ENCODE assay signal across 18 cellular contexts in genomic region chr2:127877136-127877535, GRCh38. TPM values are rescaled to one million over a fixed set of nuclear protein-coding genes. Genes with fewer than 3 reads are reported as not detected.
A peak's percentile ranks its signal among the peaks of the same experiment; 100 is the strongest.
DNase-seq lines count a peak whose midpoint lies in the region; ATAC-seq, FAIRE-seq and TF ChIP-seq lines count a peak whose summit lies in the region.
"Had no signal": no experiment of that assay in that cellular context is flagged by ENCODE, and none has a peak within 500 bp of the region (broad histone marks: within the 10 kb centered on the region; RNA-seq: fewer than 3 reads in every experiment).

No MANE protein-coding gene starts in this region.

- CTCF ChIA-PET in HepG2 (lab: Yijun Ruan, JAX; ENCODE audit: low intra/inter-chr PET ratio, low total read pairs) = no interaction called here

- in situ Hi-C loops in HepG2 (cut with HindIII; ENCODE audit: extremely low pct_ligation_motif_present, low pct_unique_long_range_greater_than_20kb) = no loop called here

- H4K20me1 ChIP-seq in HepG2 (ENCODE audit: insufficient read depth, low read length) = peaks cover 14% of the 10 kb centered on the region; the same call in 1 of the 2 replicates
- peaks cover 26% of the 10 kb centered on the region for H4K20me1 ChIP-seq in Loucy (ENCODE audit: insufficient read depth, low read length, poor library complexity, severe bottlenecking)

- no peak for TF ChIP-seq POLR2A in HepG2 (IDR thresholded peaks at IDR 0.05; ENCODE audit: insufficient read depth in 1 of 2, low read depth in 2 of 2, low read length in 2 of 2)
- no peak for TF ChIP-seq POLR2A in right lobe of liver (IDR thresholded peaks at IDR 0.05)

- H3K36me3 ChIP-seq in HepG2 (replicated peaks in 1 of 2; ENCODE audit: control insufficient read depth in 1 of 2, insufficient read depth in 2 of 2, low read length in 2 of 2) (peaks cover 20 to 59% of the 10 kb centered on the region in 2 experiments), right lobe of liver (peaks cover 0 to 23% (median 1%) of the 10 kb centered on the region in 4 donors), Loucy (ENCODE audit: insufficient read depth, low read length) (peaks cover 23% of the 10 kb centered on the region; the same call in 1 of the 2 replicates), MG63 (peaks cover 47% of the 10 kb centered on the region)

- H3K9ac ChIP-seq in HepG2 (ENCODE audit: insufficient read depth, low read depth, low read length) (no peak overlapping the region), Loucy (ENCODE audit: low read depth, low read length, poor library complexity, severe bottlenecking) (no peak overlapping the region)

- POLR2A ChIA-PET in HepG2 (lab: Yijun Ruan, JAX) = no interaction called here

- H3K27ac ChIP-seq in HepG2 (ENCODE audit: extremely low read length, insufficient read depth, low read length) (no peak overlapping the region), right lobe of liver (no peak overlapping the region)
- H3K27ac ChIP-seq: A549, C4-2B had no signal

- no peaks in the 10 kb centered on the region for H3F3A ChIP-seq in Loucy (ENCODE audit: low read depth)

- intact Hi-C loops in HepG2 (cut with micrococcal nuclease; ENCODE audit: unreplicated experiment) (no loop called here), right lobe of liver (cut with DNase I) (no loop called here)
- intact Hi-C loops in activated T-helper 2 cell treated with anti-CD3 and anti-CD28 coated beads, Interferon-gamma antibody, Interleukin-2, Interleukin-4, amounts not matched to agents 10 μg/mL and 5 μg/mL and 100 μg/mL, durations not matched to agents 14 hours and 24 hours and 36 hours (cut with micrococcal nuclease) = loop anchor here (5.0 kb wide), 1 partner anchor 215 kb away; the partner anchor contains the start of gene UGGT1

- FAIRE-seq in HepG2 (lab: Jason Lieb, UNC) = no peak
- FAIRE-seq: A549, GM12892, GM18507, H1 had no signal

- no peak overlapping the region for H3K4me2 ChIP-seq in HepG2 (ENCODE audit: low read depth, low read length)
- no peak overlapping the region for H3K4me2 ChIP-seq in Loucy (ENCODE audit: low read depth, low read length, poor library complexity, severe bottlenecking)
- H3K4me2 ChIP-seq: A549 had no signal

- no peaks in the 10 kb centered on the region for H3K27me3 ChIP-seq in HepG2 (ENCODE audit: control insufficient read depth in 1 of 2, insufficient read depth in 2 of 2, low read length in 2 of 2)
- H3K27me3 ChIP-seq in right lobe of liver = no peaks in the 10 kb centered on the region
- no peaks in the 10 kb centered on the region for H3K27me3 ChIP-seq in Loucy (ENCODE audit: insufficient read depth, low read length, poor library complexity, severe bottlenecking)
- H3K27me3 ChIP-seq in MG63 = no peaks in the 10 kb centered on the region

- TF ChIP-seq CTCF in HepG2 (CRISPR knock-in tag; IDR thresholded peaks at IDR 0.05) (no peak), right lobe of liver (IDR thresholded peaks at IDR 0.05) (no peak), Loucy (conservative IDR thresholded peaks at IDR 0.05; ENCODE audit: low read length) (peak; percentile 20; the same call in 1 of the 2 replicates)

- H3K4me3 Mint-ChIP-seq in activated T-helper 2 cell treated with anti-CD3 and anti-CD28 coated beads, Interferon-gamma antibody, Interleukin-2, Interleukin-4, amounts not matched to agents 10 μg/mL and 5 μg/mL and 100 μg/mL, durations not matched to agents 14 hours and 24 hours and 36 hours (ENCODE audit: low read depth) = no peak overlapping the region
- H3K4me3 Mint-ChIP-seq: CD8-positive, alpha-beta T cell; H9 had no signal

- H3K4me1 ChIP-seq in HepG2 (ENCODE audit: insufficient read depth, low read length) = peaks cover 28% of the 10 kb centered on the region
- peaks cover 0 to 8% (median 0%) of the 10 kb centered on the region in 4 donors for H3K4me1 ChIP-seq in right lobe of liver
- H3K4me1 ChIP-seq in Loucy (ENCODE audit: insufficient read depth, low read length, poor library complexity, severe bottlenecking) = peaks cover 22% of the 10 kb centered on the region

- TF ChIP-seq EP300 in HepG2 (IDR thresholded peaks at IDR 0.05; ENCODE audit: low read depth in 2 of 2, low read length in 2 of 2) = no peak
- no peak for TF ChIP-seq EP300 in HepG2 (CRISPR knock-in tag; IDR thresholded peaks at IDR 0.05; ENCODE audit: borderline replicate concordance)

- H3K4me3 ChIP-seq in HepG2 (replicated peaks in 1 of 3; ENCODE audit: insufficient read depth in 1 of 3, low read depth in 2 of 3, low read length in 3 of 3) (no peak overlapping the region), right lobe of liver (no peak overlapping the region), Loucy (ENCODE audit: low read length, poor library complexity, severe bottlenecking) (no peak overlapping the region), MG63 (no peak overlapping the region)
- H3K4me3 ChIP-seq: A549 had no signal

- no peak for TF ChIP-seq RAD21 in HepG2 (CRISPR knock-in tag; IDR thresholded peaks at IDR 0.05)

- peaks cover 27% of the 10 kb centered on the region for H3K4me1 Mint-ChIP-seq in activated T-helper 2 cell treated with anti-CD3 and anti-CD28 coated beads, Interferon-gamma antibody, Interleukin-2, Interleukin-4, amounts not matched to agents 10 μg/mL and 5 μg/mL and 100 μg/mL, durations not matched to agents 14 hours and 24 hours and 36 hours (ENCODE audit: low read depth)

- 98% methylated on average over 2 of the region's 2 CpGs for WGBS in HepG2 (ENCODE audit: low lambda C conversion rate)
- WGBS in right lobe of liver (ENCODE audit: insufficient coverage, low coverage, low lambda C conversion rate, missing lambda C conversion rate) = 100% methylated on average over 2 of the region's 2 CpGs

- H3K9me3 ChIP-seq in HepG2 (ENCODE audit: low read length) = no peaks in the 10 kb centered on the region
- no peaks in the 10 kb centered on the region for H3K9me3 ChIP-seq in right lobe of liver
- H3K9me3 ChIP-seq in Loucy (ENCODE audit: insufficient read depth, low read depth, low read length) = no peaks in the 10 kb centered on the region
- no peaks in the 10 kb centered on the region for H3K9me3 ChIP-seq in MG63
- H3K9me3 ChIP-seq: A549 had no signal

- no peak overlapping the region for H2AFZ ChIP-seq in HepG2 (ENCODE audit: low read length)
- no peak overlapping the region for H2AFZ ChIP-seq in Loucy (ENCODE audit: low read length)

- peak overlapping the region; percentile 50 for H3K27ac Mint-ChIP-seq in activated T-helper 2 cell treated with anti-CD3 and anti-CD28 coated beads, Interferon-gamma antibody, Interleukin-2, Interleukin-4, amounts not matched to agents 10 μg/mL and 5 μg/mL and 100 μg/mL, durations not matched to agents 14 hours and 24 hours and 36 hours
- H3K27ac Mint-ChIP-seq: CD8-positive, alpha-beta T cell; H9 had no signal

- DNase-seq in HepG2 (ENCODE audit: low spot score) (no peak), right lobe of liver (no peak), MG63 (no peak), 8988T (no peak)
- DNase-seq in activated T-helper 2 cell treated with anti-CD3 and anti-CD28 coated beads, Interferon-gamma antibody, Interleukin-2, Interleukin-4, amounts not matched to agents 10 μg/mL and 5 μg/mL and 100 μg/mL, durations not matched to agents 14 hours and 24 hours and 36 hours (ENCODE audit: low spot score) = no peak
- DNase-seq: AML-193; Calu3; CD8-positive, alpha-beta T cell; DMS79 treated with DMSO at 0.1 percent for 48 hours; H9; KG1 had no signal

- peaks cover 78% of the 10 kb centered on the region for H3K79me2 ChIP-seq in HepG2 (ENCODE audit: insufficient read depth, low read length)
- peaks cover 77% of the 10 kb centered on the region for H3K79me2 ChIP-seq in Loucy (ENCODE audit: insufficient read depth, low read length)

- H3K9me2 ChIP-seq in Loucy (replicated peaks; ENCODE audit: low read depth, low read length) = no peaks in the 10 kb centered on the region

- H3K36me3 Mint-ChIP-seq in activated T-helper 2 cell treated with anti-CD3 and anti-CD28 coated beads, Interferon-gamma antibody, Interleukin-2, Interleukin-4, amounts not matched to agents 10 μg/mL and 5 μg/mL and 100 μg/mL, durations not matched to agents 14 hours and 24 hours and 36 hours (ENCODE audit: low read depth) = peaks cover 58% of the 10 kb centered on the region

- H3K27me3 Mint-ChIP-seq in activated T-helper 2 cell treated with anti-CD3 and anti-CD28 coated beads, Interferon-gamma antibody, Interleukin-2, Interleukin-4, amounts not matched to agents 10 μg/mL and 5 μg/mL and 100 μg/mL, durations not matched to agents 14 hours and 24 hours and 36 hours (ENCODE audit: low read depth) = no peaks in the 10 kb centered on the region

- no TSS peak for BruUV-seq in HepG2 (replicated peaks; lab: Mats Ljungman, UMichigan)

- ATAC-seq in HepG2 = no peak
- ATAC-seq in right lobe of liver = no peak
- ATAC-seq in GM18517 (IDR thresholded peaks at IDR 0.05; ENCODE audit: unreplicated experiment) = no peak
- ATAC-seq: A549; CD8-positive, alpha-beta T cell had no signal

- no peaks in the 10 kb centered on the region for H3K9me3 Mint-ChIP-seq in activated T-helper 2 cell treated with anti-CD3 and anti-CD28 coated beads, Interferon-gamma antibody, Interleukin-2, Interleukin-4, amounts not matched to agents 10 μg/mL and 5 μg/mL and 100 μg/mL, durations not matched to agents 14 hours and 24 hours and 36 hours
- H3K9me3 Mint-ChIP-seq: CD8-positive, alpha-beta T cell; H9 had no signal

RNA-seq across cellular contexts. Expression of gene AMMECR1L, which starts 8.6 kb away (rescaled TPM):
- total RNA-seq in HepG2 (2016; rRNA removed; fragmentation: Illumina TruSeq; extraction: Trizol) (14.2 and 14.7 TPM in 2 replicates), right lobe of liver (1 to 10 TPM; 5.3 to 7.6 (median 6.7) TPM)
- total RNA-seq in HepG2 (2016; cell fraction: cytosol; rRNA removed; fragmentation: Illumina TruSeq; extraction: Trizol; ENCODE audit: low read depth) = 2.6 and 2.9 TPM in 2 replicates
- 13.0 and 14.1 TPM in 2 replicates for total RNA-seq in HepG2 (2016; cell fraction: insoluble cytoplasmic fraction; rRNA removed; fragmentation: Illumina TruSeq; extraction: Trizol)
- total RNA-seq in HepG2 (2016; cell fraction: membrane; rRNA removed; fragmentation: Illumina TruSeq; extraction: Trizol) = 6.7 and 7.1 TPM in 2 replicates
- total RNA-seq in HepG2 (2016; cell fraction: nucleus; rRNA removed; fragmentation: Illumina TruSeq; extraction: Trizol) = 15.6 and 17.6 TPM in 2 replicates
- polyA plus RNA-seq in HepG2 (2011; rRNA removed) = 9.1 and 9.4 TPM in 2 replicates
- 7.3 and 10.9 TPM in 2 replicates for polyA plus RNA-seq in HepG2 (2011; cell fraction: cytosol; rRNA removed)
- polyA plus RNA-seq in HepG2 (2011; cell fraction: nucleus; rRNA removed) = 18.3 and 22.2 TPM in 2 replicates
- 13.3 and 16.8 TPM in 2 replicates for polyA plus RNA-seq in HepG2 (2012)
- polyA plus RNA-seq in HepG2 (2016; cell fraction: cytosol; fragmentation: Illumina TruSeq; extraction: Trizol; ENCODE audit: low read depth) = 0.83 and 0.85 TPM in 2 replicates
- polyA plus RNA-seq in HepG2 (2016; cell fraction: insoluble cytoplasmic fraction; fragmentation: Illumina TruSeq; extraction: Trizol; ENCODE audit: low read depth) = 12.6 and 14.1 TPM in 2 replicates
- 3.2 and 3.4 TPM in 2 replicates for polyA plus RNA-seq in HepG2 (2016; cell fraction: membrane; fragmentation: Illumina TruSeq; extraction: Trizol; ENCODE audit: low read depth)
- 30.7 and 31.8 TPM in 2 replicates for polyA plus RNA-seq in HepG2 (2016; cell fraction: nucleus; fragmentation: Illumina TruSeq; extraction: Trizol; ENCODE audit: insufficient read depth, low read depth)
- 10.4 and 15.8 TPM in 2 replicates for polyA minus RNA-seq in HepG2 (2011; rRNA and poly(A)+ RNA removed; ENCODE audit: low replicate concordance)
- 9.9 and 11.5 TPM in 2 replicates for polyA minus RNA-seq in HepG2 (2011; cell fraction: cytosol; rRNA and poly(A)+ RNA removed)
- 21.5 and 23.1 TPM in 2 replicates for polyA minus RNA-seq in HepG2 (2011; cell fraction: nucleus; rRNA and poly(A)+ RNA removed)
- 19.3 and 19.4 TPM in 2 replicates for total RNA-seq in activated T-helper 2 cell treated with anti-CD3 and anti-CD28 coated beads, Interferon-gamma antibody, Interleukin-2, Interleukin-4, amounts not matched to agents 10 μg/mL and 5 μg/mL and 100 μg/mL, durations not matched to agents 14 hours and 24 hours and 36 hours
- total RNA-seq in MG63 (2014; rRNA removed; shearing (Covaris generic); ENCODE audit: low replicate concordance) = 12.9 and 17.2 TPM in 2 replicates

RNA-seq across cellular contexts. Expression of gene POLR2D, which starts 19.2 kb away (rescaled TPM):
- total RNA-seq in HepG2 (2016; rRNA removed; fragmentation: Illumina TruSeq; extraction: Trizol) = 46.8 and 73.9 TPM in 2 replicates
- 12.6 and 14.2 TPM in 2 replicates for total RNA-seq in HepG2 (2016; cell fraction: cytosol; rRNA removed; fragmentation: Illumina TruSeq; extraction: Trizol; ENCODE audit: low read depth)
- total RNA-seq in HepG2 (2016; cell fraction: insoluble cytoplasmic fraction; rRNA removed; fragmentation: Illumina TruSeq; extraction: Trizol) = 48.2 and 65.2 TPM in 2 replicates
- 60.9 and 67.5 TPM in 2 replicates for total RNA-seq in HepG2 (2016; cell fraction: membrane; rRNA removed; fragmentation: Illumina TruSeq; extraction: Trizol)
- total RNA-seq in HepG2 (2016; cell fraction: nucleus; rRNA removed; fragmentation: Illumina TruSeq; extraction: Trizol) = 22.2 and 26.9 TPM in 2 replicates
- polyA plus RNA-seq in HepG2 (2011; rRNA removed) = 22.3 and 26.9 TPM in 2 replicates
- 16.3 and 24.5 TPM in 2 replicates for polyA plus RNA-seq in HepG2 (2011; cell fraction: cytosol; rRNA removed)
- polyA plus RNA-seq in HepG2 (2011; cell fraction: nucleus; rRNA removed) = 8.2 and 10.7 TPM in 2 replicates
- 46.9 and 47.5 TPM in 2 replicates for polyA plus RNA-seq in HepG2 (2012)
- polyA plus RNA-seq in HepG2 (2016; cell fraction: cytosol; fragmentation: Illumina TruSeq; extraction: Trizol; ENCODE audit: low read depth) = 27.4 and 35.8 TPM in 2 replicates
- 84.9 and 88.7 TPM in 2 replicates for polyA plus RNA-seq in HepG2 (2016; cell fraction: insoluble cytoplasmic fraction; fragmentation: Illumina TruSeq; extraction: Trizol; ENCODE audit: low read depth)
- polyA plus RNA-seq in HepG2 (2016; cell fraction: membrane; fragmentation: Illumina TruSeq; extraction: Trizol; ENCODE audit: low read depth) = 69.2 and 75.1 TPM in 2 replicates
- 54.7 and 59.0 TPM in 2 replicates for polyA plus RNA-seq in HepG2 (2016; cell fraction: nucleus; fragmentation: Illumina TruSeq; extraction: Trizol; ENCODE audit: insufficient read depth, low read depth)
- 19.8 and 24.2 TPM in 2 replicates for polyA minus RNA-seq in HepG2 (2011; rRNA and poly(A)+ RNA removed; ENCODE audit: low replicate concordance)
- 14.4 and 17.2 TPM in 2 replicates for polyA minus RNA-seq in HepG2 (2011; cell fraction: cytosol; rRNA and poly(A)+ RNA removed)
- 12.0 and 12.3 TPM in 2 replicates for polyA minus RNA-seq in HepG2 (2011; cell fraction: nucleus; rRNA and poly(A)+ RNA removed)
- total RNA-seq in right lobe of liver = 10 to 100 TPM; 10.1 to 21.5 (median 15.5) TPM
- total RNA-seq in activated T-helper 2 cell treated with anti-CD3 and anti-CD28 coated beads, Interferon-gamma antibody, Interleukin-2, Interleukin-4, amounts not matched to agents 10 μg/mL and 5 μg/mL and 100 μg/mL, durations not matched to agents 14 hours and 24 hours and 36 hours = 62.8 and 63.4 TPM in 2 replicates
- total RNA-seq in MG63 (2014; rRNA removed; shearing (Covaris generic); ENCODE audit: low replicate concordance) = 33.7 and 39.4 TPM in 2 replicates
